ENCODE assay signal across 1 cellular context in genomic region chr11:76380161-76380976, GRCh38.
A peak's percentile ranks its signal among the peaks of the same experiment; 100 is the strongest.
TF ChIP-seq lines count a peak whose summit lies in the region.

No MANE protein-coding gene starts in this region.

TF ChIP-seq in K562, 482 proteins besides CTCF, POLR2A, EP300 and RAD21 (continued from another document):
- TF ChIP-seq ZNF592 (IDR thresholded peaks at IDR 0.05) (peak; percentile 70; the same call in 1 of the 2 replicates), SMARCA5 (IDR thresholded peaks at IDR 0.05) (0 out of 2 replicates have a peak, but pooled peaks have one; percentile 42), SIN3A (IDR thresholded peaks at IDR 0.05; ENCODE audit: borderline replicate concordance in 2 of 2, control insufficient read depth in 1 of 2, low read depth in 2 of 2, low read length in 2 of 2) (0 out of 4 replicates have a peak, but pooled peaks of 1 of the 2 experiments have one; percentile 33), L3MBTL2 (IDR thresholded peaks at IDR 0.05) (peak; percentile 45; the same call in 1 of the 2 replicates), PKNOX1 (IDR thresholded peaks at IDR 0.05) (peak; percentile 28; the same call in 1 of the 2 replicates), KDM1A (IDR thresholded peaks at IDR 0.05) (peak; percentile 17 to 37; a peak in 2 of 4 replicates), BCOR (IDR thresholded peaks at IDR 0.05) (peak; percentile 69), CHD1 (IDR thresholded peaks at IDR 0.05; ENCODE audit: low read length) (peak; percentile 35), FOXK1 (CRISPR knock-in tag; IDR thresholded peaks at IDR 0.05; ENCODE audit: borderline replicate concordance) (no peak), SIN3B (IDR thresholded peaks at IDR 0.05; ENCODE audit: low read depth) (0 out of 2 replicates have a peak, but pooled peaks have one; percentile 27), ZKSCAN8 (CRISPR knock-in tag; IDR thresholded peaks at IDR 0.05) (no peak), ZNF740 (CRISPR knock-in tag; IDR thresholded peaks at IDR 0.05) (peak; percentile 64; the same call in 1 of the 2 replicates), ZNF740 (tag; IDR thresholded peaks at IDR 0.05) (0 out of 4 replicates have a peak, but pooled peaks of 1 of the 2 experiments have one; percentile 43), HNRNPLL (IDR thresholded peaks at IDR 0.05; ENCODE audit: low read depth, low read length, poor library complexity, severe bottlenecking) (no peak), THRA (IDR thresholded peaks at IDR 0.05) (no peak), SAFB (IDR thresholded peaks at IDR 0.05; ENCODE audit: borderline replicate concordance, low read depth, low read length) (peak; percentile 37; the same call in 1 of the 2 replicates), TFAP4 (CRISPR knock-in tag; IDR thresholded peaks at IDR 0.05; ENCODE audit: borderline replicate concordance) (0 out of 2 replicates have a peak, but pooled peaks have one; percentile 14), TAF1 (IDR thresholded peaks at IDR 0.05; ENCODE audit: control insufficient read depth, extremely low read depth, insufficient read depth, low read length, severe bottlenecking) (peak; percentile 42), MCM7 (IDR thresholded peaks at IDR 0.05) (no peak), NKRF (IDR thresholded peaks at IDR 0.05; ENCODE audit: borderline replicate concordance) (0 out of 2 replicates have a peak, but pooled peaks have one; percentile 43), ATF3 (IDR thresholded peaks at IDR 0.05) (no peak), ATF3 (CRISPR knock-in tag; conservative IDR thresholded peaks at IDR 0.05) (no peak), RBBP5 (IDR thresholded peaks at IDR 0.05; ENCODE audit: borderline replicate concordance, insufficient read depth, low read length, poor library complexity, severe bottlenecking) (peak; percentile 80), LCOR (CRISPR knock-in tag; IDR thresholded peaks at IDR 0.05) (peak; percentile 52; the same call in 1 of the 2 replicates), NCOR1 (IDR thresholded peaks at IDR 0.05) (no peak), MNT (conservative IDR thresholded peaks at IDR 0.05) (peak; percentile 25 to 55; a peak in 3 of 4 replicates), SAP30 (IDR thresholded peaks at IDR 0.05; ENCODE audit: borderline replicate concordance, insufficient read depth, low read depth, low read length, poor library complexity, severe bottlenecking) (peak; percentile 73)
